26 cellular contexts compared by ENCODE assay signal in genomic region chr11:44742470-44742869, GRCh38. TPM values are rescaled to one million over a fixed set of nuclear protein-coding genes. Genes with fewer than 3 reads are reported as not detected.
"Had no signal": no experiment of that assay in that cellular context is flagged by ENCODE, and none has a peak within 500 bp of the region (broad histone marks: within the 10 kb centered on the region; RNA-seq: fewer than 3 reads in every experiment).

No MANE protein-coding gene starts in this region.

- H3K36me3 Mint-ChIP-seq: immature natural killer cell; natural killer cell treated with Interleukin-12 subunit alpha and Interleukin-12 subunit beta and Interleukin-15 and Interleukin-18, amount 100 ng/mL, for 72 hours had no signal

- H3K27me3 Mint-ChIP-seq: activated naive CD8-positive, alpha-beta T cell had no signal

- DNase-seq: activated CD4-positive, alpha-beta T cell treated with anti-CD3 and anti-CD28 coated beads for 1 hour; activated CD4-positive, alpha-beta T cell treated with anti-CD3 and anti-CD28 coated beads, Interleukin-2, amount 50 U/mL, for 1 hour; activated CD8-positive, alpha-beta T cell treated with anti-CD3 and anti-CD28 coated beads, Interleukin-2, amount 10 ng/mL, durations not matched to agents 7 days and 5 days; activated gamma-delta T cell treated with Interleukin-2 at 50 U/mL for 16 hours; adrenal gland; colonic mucosa; foreskin keratinocyte; immature natural killer cell; stimulated activated CD4-positive, alpha-beta T cell treated with anti-CD3 and anti-CD28 coated beads, Interleukin-15, amount 100 ng/mL, for 24 hours; stimulated activated naive CD4-positive, alpha-beta T cell; upper lobe of right lung; WERI-Rb-1 had no signal

- H3K9me3 Mint-ChIP-seq: activated T-helper 1 cell treated with anti-CD3 and anti-CD28 coated beads, Interleukin-12 subunit alpha, Interleukin-12 subunit beta, Interleukin-2, Interleukin-4 antibody, amounts not matched to agents 30 ng/mL and 10 ng/mL and 1 ng/mL, durations not matched to agents 14 hours and 24 hours and 36 hours; immature natural killer cell; mesothelial cell of epicardium; natural killer cell treated with Interleukin-12 subunit alpha and Interleukin-12 subunit beta and Interleukin-15 and Interleukin-18, amount 100 ng/mL, for 72 hours; T-helper 2 cell treated with Interferon-gamma antibody and Interleukin-4, amounts not matched to agents 5 μg/mL and 100 μg/mL, for 36 hours had no signal

- H3K4me1 ChIP-seq: breast epithelium, colonic mucosa, foreskin keratinocyte, parathyroid adenoma had no signal

- H3K36me3 ChIP-seq: adrenal gland, ascending aorta, breast epithelium, colonic mucosa, thoracic aorta, upper lobe of right lung, WERI-Rb-1 had no signal

- H3K4me3 Mint-ChIP-seq: activated CD8-positive, alpha-beta T cell treated with anti-CD3 and anti-CD28 coated beads, Interleukin-2, amount 10 ng/mL, durations not matched to agents 7 days and 5 days; activated naive CD8-positive, alpha-beta T cell; activated T-helper 1 cell treated with anti-CD3 and anti-CD28 coated beads, Interleukin-12 subunit alpha, Interleukin-12 subunit beta, Interleukin-2, Interleukin-4 antibody, amounts not matched to agents 30 ng/mL and 10 ng/mL and 1 ng/mL, durations not matched to agents 14 hours and 24 hours and 36 hours; immature natural killer cell; mesothelial cell of epicardium; natural killer cell treated with Interleukin-12 subunit alpha and Interleukin-12 subunit beta and Interleukin-15 and Interleukin-18, amount 100 ng/mL, for 72 hours; T-helper 2 cell treated with Interferon-gamma antibody and Interleukin-4, amounts not matched to agents 5 μg/mL and 100 μg/mL, for 36 hours had no signal

- H3K4me3 ChIP-seq: adrenal gland, ascending aorta, breast epithelium, colonic mucosa, hepatocyte, smooth muscle cell, thoracic aorta, upper lobe of right lung had no signal

- H3K9ac ChIP-seq: parathyroid adenoma had no signal

- H3K27ac ChIP-seq: ascending aorta, breast epithelium, colonic mucosa, foreskin keratinocyte, parathyroid adenoma, thoracic aorta, upper lobe of right lung, WERI-Rb-1 had no signal

- H3K9me3 ChIP-seq: adrenal gland, ascending aorta, breast epithelium, colonic mucosa, thoracic aorta, upper lobe of right lung had no signal

- H3K4me1 Mint-ChIP-seq: immature natural killer cell had no signal

- H3K27me3 ChIP-seq: adrenal gland, ascending aorta, colonic mucosa, hepatocyte, upper lobe of right lung had no signal

- ATAC-seq: activated CD8-positive, alpha-beta T cell treated with anti-CD3 and anti-CD28 coated beads, Interleukin-2, amount 10 ng/mL, durations not matched to agents 7 days and 5 days; foreskin keratinocyte; left lobe of liver; natural killer cell treated with Interleukin-12 subunit alpha and Interleukin-12 subunit beta and Interleukin-15 and Interleukin-18, amount 100 ng/mL, for 72 hours; sciatic nerve; SK-N-SH treated with all-trans-retinoic acid at 6 μM for 48 hours; upper lobe of right lung had no signal

- H3K27ac Mint-ChIP-seq: activated CD8-positive, alpha-beta T cell treated with anti-CD3 and anti-CD28 coated beads, Interleukin-2, amount 10 ng/mL, durations not matched to agents 7 days and 5 days; activated naive CD8-positive, alpha-beta T cell; activated T-helper 1 cell treated with anti-CD3 and anti-CD28 coated beads, Interleukin-12 subunit alpha, Interleukin-12 subunit beta, Interleukin-2, Interleukin-4 antibody, amounts not matched to agents 30 ng/mL and 10 ng/mL and 1 ng/mL, durations not matched to agents 14 hours and 24 hours and 36 hours; immature natural killer cell; mesothelial cell of epicardium; natural killer cell treated with Interleukin-12 subunit alpha and Interleukin-12 subunit beta and Interleukin-15 and Interleukin-18, amount 100 ng/mL, for 72 hours; T-helper 2 cell treated with Interferon-gamma antibody and Interleukin-4, amounts not matched to agents 5 μg/mL and 100 μg/mL, for 36 hours had no signal

RNA-seq across cellular contexts. Expression of gene TSPAN18, which starts 15.7 kb away (rescaled TPM):
- polyA plus RNA-seq: foreskin keratinocyte had no signal
